Comparison of ENCODE assay signal across 8 cellular contexts in the genomic region with DNA sequence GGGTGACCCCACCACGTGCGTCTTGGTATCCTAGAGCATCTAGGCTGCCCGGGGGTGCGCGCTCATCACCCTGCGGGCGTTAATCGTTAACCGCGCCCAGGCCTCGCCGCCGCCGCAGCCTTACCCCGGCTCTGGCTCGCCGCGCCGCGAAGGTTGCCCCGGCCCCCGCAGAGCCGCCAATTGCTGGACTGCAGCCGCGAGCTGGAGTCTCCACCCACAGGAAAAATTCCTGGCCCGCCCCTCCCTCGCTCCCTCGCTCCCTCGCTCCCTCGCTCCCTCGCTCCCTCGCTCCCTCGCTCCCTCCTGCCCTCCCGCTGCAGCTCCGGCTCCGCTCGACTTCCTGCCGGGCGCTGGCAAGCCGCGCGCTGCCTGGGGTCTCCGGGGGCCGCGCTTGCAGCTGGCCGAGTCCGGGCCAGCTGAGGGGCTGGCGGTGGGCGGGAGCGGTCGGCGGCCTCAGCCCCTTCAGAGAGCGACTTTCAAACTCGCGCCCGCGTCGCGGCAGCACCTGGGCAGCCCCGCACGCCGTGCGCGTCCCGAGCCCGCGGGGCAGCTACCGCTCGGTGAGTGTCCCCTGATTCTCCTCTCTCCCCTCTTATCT. TPM values are rescaled to one million over a fixed set of nuclear protein-coding genes. Genes with fewer than 3 reads are reported as not detected.
DNase-seq lines count a peak whose midpoint lies in the region; ATAC-seq and TF ChIP-seq lines count a peak whose summit lies in the region.

A gene (plus strand): TSS at position 280 of the 598 bp plus-strand sequence. CDS start 23,208 bp downstream, outside the sequence.

- H3K36me3 ChIP-seq in GM23248 (ENCODE audit: low read depth): no peaks in the 10 kb centered on the region
- H3K36me3 ChIP-seq in adrenal gland (replicated peaks in 1 of 2): no peaks in the 10 kb centered on the region
- no peaks in the 10 kb centered on the region for H3K36me3 ChIP-seq in neuron (ENCODE audit: insufficient read depth, low read length)

- H2AFZ ChIP-seq in GM23248: peak within 1 kb of the TSS; percentile 91
- H2AFZ ChIP-seq in neuron (ENCODE audit: low read depth, low read length): peak within 1 kb of the TSS; percentile 97

- no peak for TF ChIP-seq POLR2A in adrenal gland (IDR thresholded peaks at IDR 0.05)

- intact Hi-C loops in adrenal gland (cut with DNase I): no loop called here
- intact Hi-C loops in Right ventricle myocardium inferior (cut with DNase I): no loop called here

- H3K4me2 ChIP-seq in GM23248 (ENCODE audit: unreplicated experiment): peak within 1 kb of the TSS; percentile 92

- H3K4me3 ChIP-seq in GM23248 (peak within 1 kb of the TSS; percentile 89), adrenal gland (peak within 1 kb of the TSS; percentile 11 to 58 (median 47)), neuron (ENCODE audit: low read length) (peak within 1 kb of the TSS; percentile 69)

- H3K27ac ChIP-seq in GM23248 (no peak within 1 kb of the TSS), adrenal gland (peak within 1 kb of the TSS in 4 of 5 donors; percentile 3 to 83 (median 52))

- in situ Hi-C loops in GM23248 (cut with MboI): no loop called here

- peak within 1 kb of the TSS; percentile 74 for H3K9ac ChIP-seq in GM23248

- peaks cover 11% of the 10 kb centered on the region; the same call in 1 of the 2 replicates for H3K27me3 ChIP-seq in GM23248 (replicated peaks; ENCODE audit: insufficient read depth)
- H3K27me3 ChIP-seq in adrenal gland: no peaks in the 10 kb centered on the region
- peaks cover 69% of the 10 kb centered on the region for H3K27me3 ChIP-seq in neuron (ENCODE audit: insufficient read depth, low read length)

- no peaks in the 10 kb centered on the region for H3K9me3 ChIP-seq in GM23248 (ENCODE audit: low read depth)
- H3K9me3 ChIP-seq in adrenal gland (replicated peaks in 1 of 3): no peaks in the 10 kb centered on the region
- no peaks in the 10 kb centered on the region for H3K9me3 ChIP-seq in neuron (ENCODE audit: low read length)

- peak; percentile 81 for ATAC-seq in Right ventricle myocardium inferior
- ATAC-seq in GM21526 (IDR thresholded peaks at IDR 0.05; ENCODE audit: low FRiP score, unreplicated experiment): no peak
- no peak for ATAC-seq in HG03457 (IDR thresholded peaks at IDR 0.05; ENCODE audit: unreplicated experiment)

- no peaks in the 10 kb centered on the region for H4K20me1 ChIP-seq in GM23248 (ENCODE audit: insufficient read depth)

- 1 to 2% methylated on average over 56 to 67 of the region's 69 CpGs for WGBS in GM23248 (ENCODE audit: low coverage in 1 of 2, low lambda C conversion rate in 2 of 2, missing lambda C conversion rate in 2 of 2), 2 experiments
- 0 to 1% (median 1%) methylated on average over 3 to 69 of the region's 69 CpGs; no CpG with 5 or more reads in 1 of the 4 donors for WGBS in adrenal gland, 4 donors

- H3K9me2 ChIP-seq in GM23248 (ENCODE audit: insufficient read depth): no peaks in the 10 kb centered on the region

- no peak for TF ChIP-seq CTCF in adrenal gland (IDR thresholded peaks at IDR 0.05)

- DNase-seq in A172 (ENCODE audit: low spot score) (peak; percentile 53), GM23248 (peak; percentile 82), NCI-H774 (lab: John Stamatoyannopoulos, UW) (peak; percentile 48), adrenal gland (peak; percentile 63 to 75 (median 67)), Right ventricle myocardium inferior (ENCODE audit: missing footprints) (peak; percentile 90)

- no peaks in the 10 kb centered on the region for H3K79me2 ChIP-seq in GM23248 (ENCODE audit: insufficient read depth)

- H3K4me1 ChIP-seq in GM23248 (ENCODE audit: insufficient read depth) (peaks cover 10% of the 10 kb centered on the region), adrenal gland (replicated peaks in 1 of 2) (peaks cover 3 to 21% of the 10 kb centered on the region in 2 donors), neuron (ENCODE audit: insufficient read depth, low read length) (peaks cover 35% of the 10 kb centered on the region)

- peaks cover 3% of the 10 kb centered on the region; the same call in 1 of the 2 replicates for H3F3A ChIP-seq in GM23248 (ENCODE audit: insufficient read depth)

RNA-seq across cellular contexts. Expression of the gene that starts here (rescaled TPM):
- total RNA-seq in A172 (2014; rRNA removed; shearing (Covaris generic)): 11.2 and 12.3 TPM in 2 replicates
- 4.6 and 6.9 TPM in 2 replicates for total RNA-seq in GM23248 (2014; rRNA removed; shearing (Covaris generic))
- polyA plus RNA-seq in GM23248 (2016; fragmentation: Nextera tagmentation; extraction: Ambion mirVana) (2.1 and 2.4 TPM in 2 replicates), adrenal gland (10 to 100 TPM in 1 of 3 donors, 1 to 10 TPM in 2; 3.0 to 10.1 (median 9.5) TPM)
- total RNA-seq in adrenal gland (10 to 100 TPM in 2 of 8 donors, 1 to 10 TPM in 6; 2.7 to 11.7 (median 8.9) TPM), Right ventricle myocardium inferior (19.6 TPM)
